In the genomic region with DNA sequence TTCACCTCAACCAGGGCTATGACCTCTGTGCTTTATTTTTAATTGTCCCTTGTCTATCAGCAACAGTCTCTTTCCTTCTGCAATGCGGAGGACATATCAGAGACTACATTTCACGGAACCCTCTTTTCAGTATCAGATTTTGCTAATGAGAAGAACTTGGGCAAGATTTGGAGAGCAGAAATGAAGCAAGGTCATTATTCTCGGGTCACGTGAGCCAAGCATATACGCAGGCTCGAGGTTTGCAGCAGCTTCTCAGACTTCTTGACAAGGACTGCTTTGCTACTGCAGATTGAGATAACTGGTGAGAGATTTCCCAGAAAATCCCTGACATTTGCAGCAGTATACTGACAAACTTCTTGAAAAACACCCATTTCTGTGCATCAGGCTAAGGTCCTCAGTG, we compare ENCODE assay signal across 29 cellular contexts.
"Had no signal": no experiment of that assay in that cellular context is flagged by ENCODE, and none has a peak within 500 bp of the region (broad histone marks: within the 10 kb centered on the region; RNA-seq: fewer than 3 reads in every experiment).

No MANE protein-coding gene starts in this region.

- H3K27ac Mint-ChIP-seq: natural killer cell; nephron progenitor cell; neural progenitor cell; progenitor cell of endocrine pancreas; stimulated activated naive B cell treated with anti-CD40 and anti-IgM and Interleukin-4, amounts not matched to agents 10 μg/mL and 1 μg/mL and 100 μg/mL, for 72 hours had no signal

- H3K36me3 Mint-ChIP-seq: naive B cell, natural killer cell, neural progenitor cell had no signal

- H3K27ac ChIP-seq: lower lobe of right lung, neural progenitor cell, neutrophil, ovary, right atrium auricular region, right lobe of liver, stomach, testis, thyroid gland, transverse colon, upper lobe of left lung, vagina had no signal

- H3K27me3 ChIP-seq: neural progenitor cell, neutrophil, ovary, right atrium auricular region, right lobe of liver, stomach, testis, thyroid gland, transverse colon, upper lobe of left lung, vagina had no signal

- H3K9me3 Mint-ChIP-seq: natural killer cell had no signal

- H3K27me3 Mint-ChIP-seq: progenitor cell of endocrine pancreas had no signal

- DNase-seq: hippocampal formation; kidney glomerular epithelial cell; left cardiac atrium; left ventricle myocardium superior; lower lobe of right lung; mammary epithelial cell; mesenchymal stem cell; naive B cell; natural killer cell; nephron progenitor cell; ovary; right lobe of liver; stimulated activated CD4-positive, alpha-beta T cell treated with anti-CD3 and anti-CD28 coated beads, Interleukin-12 subunit alpha, Interleukin-12 subunit beta, amount 100 ng/mL, for 4 hours; stimulated activated CD4-positive, alpha-beta T cell treated with anti-CD3 and anti-CD28 coated beads, Interleukin-15, amount 100 ng/mL, for 24 hours; stimulated activated CD4-positive, alpha-beta T cell treated with anti-CD3 and anti-CD28 coated beads, Interleukin-2, amount 100 ng/mL, for 24 hours; stimulated activated CD4-positive, alpha-beta T cell treated with anti-CD3 and anti-CD28 coated beads, Interleukin-4, amount 100 ng/mL, for 1 hour; stimulated activated naive B cell treated with anti-CD40 and anti-IgM and Interleukin-4, amounts not matched to agents 10 μg/mL and 1 μg/mL and 100 μg/mL, for 72 hours; stimulated activated naive CD8-positive, alpha-beta T cell treated with anti-CD3 and anti-CD28 coated beads, Interleukin-15, Interleukin-2, amounts not matched to agents 100 U/mL and 50 U/mL, for 24 hours; stomach; testis; thyroid gland; transverse colon; upper lobe of left lung had no signal

- H3K9me3 ChIP-seq: lower lobe of right lung, neutrophil, ovary, right atrium auricular region, right lobe of liver, testis, thyroid gland, transverse colon, upper lobe of left lung, vagina had no signal

- ATAC-seq: left cardiac atrium; left lobe of liver; left ventricle myocardium superior; lower lobe of right lung; natural killer cell; right lobe of liver; stimulated activated naive B cell treated with anti-CD40 and anti-IgM and Interleukin-4, amounts not matched to agents 10 μg/mL and 1 μg/mL and 100 μg/mL, for 72 hours; stimulated activated naive CD8-positive, alpha-beta T cell treated with anti-CD3 and anti-CD28 coated beads, Interleukin-15, Interleukin-2, amounts not matched to agents 100 U/mL and 50 U/mL, for 24 hours had no signal

- H3K4me1 Mint-ChIP-seq: naive B cell; natural killer cell; nephron progenitor cell; neural progenitor cell; stimulated activated naive B cell treated with anti-CD40 and anti-IgM and Interleukin-4, amounts not matched to agents 10 μg/mL and 1 μg/mL and 100 μg/mL, for 72 hours had no signal

- H3K4me3 Mint-ChIP-seq: natural killer cell; nephron progenitor cell; neural progenitor cell; stimulated activated naive B cell treated with anti-CD40 and anti-IgM and Interleukin-4, amounts not matched to agents 10 μg/mL and 1 μg/mL and 100 μg/mL, for 72 hours had no signal
